16 cellular contexts compared by ENCODE assay signal in genomic region chr2:153595939-153596338, GRCh38.
A peak's percentile ranks its signal among the peaks of the same experiment; 100 is the strongest.
DNase-seq lines count a peak whose midpoint lies in the region; ATAC-seq and TF ChIP-seq lines count a peak whose summit lies in the region.
"Had no signal": no experiment of that assay in that cellular context is flagged by ENCODE, and none has a peak within 500 bp of the region (broad histone marks: within the 10 kb centered on the region; RNA-seq: fewer than 3 reads in every experiment).

No MANE protein-coding gene starts in this region.

- H3K27ac ChIP-seq in left ventricle myocardium inferior (replicated peaks) = no peak overlapping the region
- H3K27ac ChIP-seq: heart right ventricle had no signal

- H3K4me1 Mint-ChIP-seq in CD14-positive monocyte = no peaks in the 10 kb centered on the region

- TF ChIP-seq CTCF in left ventricle myocardium inferior (IDR thresholded peaks at IDR 0.05; ENCODE audit: borderline replicate concordance) (no peak), CD14-positive monocyte (IDR thresholded peaks at IDR 0.05) (no peak)

- H3K36me3 Mint-ChIP-seq in activated naive CD4-positive, alpha-beta T cell treated with anti-CD3 and anti-CD28 coated beads, Interleukin-2, amount 50 U/mL, for 72 hours = peaks cover 0 to 4% of the 10 kb centered on the region in 2 donors
- H3K36me3 Mint-ChIP-seq in CD14-positive monocyte = no peaks in the 10 kb centered on the region

- peaks cover 0 to 18% of the 10 kb centered on the region in 2 donors for H3K9me3 Mint-ChIP-seq in activated naive CD4-positive, alpha-beta T cell treated with anti-CD3 and anti-CD28 coated beads, Interleukin-2, amount 50 U/mL, for 72 hours
- peaks cover 0 to 8% (median 5%) of the 10 kb centered on the region in 7 donors for H3K9me3 Mint-ChIP-seq in CD14-positive monocyte
- H3K9me3 Mint-ChIP-seq: stimulated activated naive CD8-positive, alpha-beta T cell treated with anti-CD3 and anti-CD28 coated beads, Interleukin-15, Interleukin-2, amounts not matched to agents 100 ng/mL and 50 ng/mL, for 24 hours had no signal

- no peaks in the 10 kb centered on the region for H3K27me3 ChIP-seq in left ventricle myocardium inferior (ENCODE audit: low read depth)
- H3K27me3 ChIP-seq: heart right ventricle had no signal

- no peak overlapping the region for H3K4me3 Mint-ChIP-seq in CD14-positive monocyte
- H3K4me3 Mint-ChIP-seq: stimulated activated naive CD8-positive, alpha-beta T cell treated with anti-CD3 and anti-CD28 coated beads, Interleukin-15, Interleukin-2, amounts not matched to agents 100 ng/mL and 50 ng/mL, for 24 hours had no signal

- H3K27me3 Mint-ChIP-seq in CD14-positive monocyte (ENCODE audit: low read depth in 3 of 3) = no peaks in the 10 kb centered on the region
- H3K27me3 Mint-ChIP-seq: stimulated activated naive CD8-positive, alpha-beta T cell treated with anti-CD3 and anti-CD28 coated beads, Interleukin-15, Interleukin-2, amounts not matched to agents 100 ng/mL and 50 ng/mL, for 24 hours had no signal

- peaks cover 15% of the 10 kb centered on the region for H3K9me3 ChIP-seq in left ventricle myocardium inferior (replicated peaks)

- no peaks in the 10 kb centered on the region for H3K4me1 ChIP-seq in left ventricle myocardium inferior
- H3K4me1 ChIP-seq: heart right ventricle had no signal

- H3K27ac Mint-ChIP-seq in activated naive CD4-positive, alpha-beta T cell treated with anti-CD3 and anti-CD28 coated beads, Interleukin-2, amount 50 U/mL, for 72 hours = no peak overlapping the region
- no peak overlapping the region for H3K27ac Mint-ChIP-seq in CD14-positive monocyte
- H3K27ac Mint-ChIP-seq: stimulated activated naive CD8-positive, alpha-beta T cell treated with anti-CD3 and anti-CD28 coated beads, Interleukin-15, Interleukin-2, amounts not matched to agents 100 ng/mL and 50 ng/mL, for 24 hours had no signal

- no peak for ATAC-seq in activated naive CD4-positive, alpha-beta T cell treated with anti-CD3 and anti-CD28 coated beads, Interleukin-2, amount 50 U/mL, for 72 hours
- ATAC-seq: heart right ventricle had no signal

- no peaks in the 10 kb centered on the region for H3K36me3 ChIP-seq in left ventricle myocardium inferior
- H3K36me3 ChIP-seq: heart right ventricle had no signal

- H3K4me3 ChIP-seq in left ventricle myocardium inferior = no peak overlapping the region
- H3K4me3 ChIP-seq: heart right ventricle had no signal

- peak; percentile 64 for DNase-seq in DMS53 (lab: John Stamatoyannopoulos, UW)
- DNase-seq in NCI-H1436 (lab: John Stamatoyannopoulos, UW) = peak; percentile 6
- peak; percentile 37 for DNase-seq in OCI-M1 (lab: John Stamatoyannopoulos, UW)
- DNase-seq in iPS DF 19.7 (ENCODE audit: low read depth, low spot score) = peak; percentile 40
- DNase-seq in left ventricle myocardium inferior = no peak
- DNase-seq in NOMO-1 (lab: John Stamatoyannopoulos, UW; ENCODE audit: unreplicated experiment in 2 of 2) = no peak
- no peak for DNase-seq in activated naive CD4-positive, alpha-beta T cell treated with anti-CD3 and anti-CD28 coated beads, Interleukin-2, amount 50 U/mL, for 72 hours (ENCODE audit: low spot score in 2 of 2)
- no peak for DNase-seq in CD14-positive monocyte (ENCODE audit: low spot score)
- DNase-seq: activated CD4-positive, alpha-beta T cell treated with anti-CD3 and anti-CD28 coated beads for 1 hour; AML-193; GDM1; heart right ventricle; NCI-H1694 treated with DMSO at 0.1 percent for 48 hours; posterior cingulate gyrus; stimulated activated CD4-positive, alpha-beta T cell treated with anti-CD3 and anti-CD28 coated beads, Interleukin-4, amount 100 ng/mL, for 1 hour had no signal

- intact Hi-C loops in left ventricle myocardium inferior (cut with micrococcal nuclease) (no loop called here), CD14-positive monocyte (cut with micrococcal nuclease) (no loop called here)

Comparison
In these comparisons a context has a peak if more than half of its experiments do, and no peak if none do; other contexts are left out.
1. DNase-seq: peak in DMS53 (single experiment), NCI-H1436 (single experiment), OCI-M1 (single experiment) and iPS DF 19.7 (single experiment); none in left ventricle myocardium inferior (single experiment), NOMO-1 (0 of 2), activated naive CD4-positive, alpha-beta T cell treated with anti-CD3 and anti-CD28 coated beads, Interleukin-2, amount 50 U/mL, for 72 hours (0 of 2) and CD14-positive monocyte (single experiment).